ENCODE assay signal across 9 cellular contexts in genomic region chr7:80659120-80660055, GRCh38. TPM values are rescaled to one million over a fixed set of nuclear protein-coding genes. Genes with fewer than 3 reads are reported as not detected.
DNase-seq lines count a peak whose midpoint lies in the region; ATAC-seq, FAIRE-seq and TF ChIP-seq lines count a peak whose summit lies in the region.
"Had no signal": no experiment of that assay in that cellular context is flagged by ENCODE, and none has a peak within 500 bp of the region (broad histone marks: within the 10 kb centered on the region; RNA-seq: fewer than 3 reads in every experiment).

No MANE protein-coding gene starts in this region.

- H3K4me2 ChIP-seq in DOHH2 (ENCODE audit: low read length): no peak overlapping the region
- H3K4me2 ChIP-seq in mesenchymal stem cell (ENCODE audit: low read length, poor library complexity, severe bottlenecking): no peak overlapping the region

- peak overlapping the region in 1 of 2 experiments; percentile 72 for H2BK12ac ChIP-seq in mesenchymal stem cell (ENCODE audit: low read length in 2 of 2)

- peak overlapping the region in 1 of 2 experiments; percentile 68 for H3K4ac ChIP-seq in mesenchymal stem cell (ENCODE audit: low read depth in 1 of 2, low read length in 2 of 2)

- H2BK120ac ChIP-seq in mesenchymal stem cell (ENCODE audit: low read depth, low read length): no peak overlapping the region

- H2BK5ac ChIP-seq in mesenchymal stem cell (ENCODE audit: low read depth, low read length, poor library complexity, severe bottlenecking): no peak overlapping the region

- H3K27me3 ChIP-seq in DOHH2 (ENCODE audit: control insufficient read depth, low read length): no peaks in the 10 kb centered on the region
- no peaks in the 10 kb centered on the region for H3K27me3 ChIP-seq in bronchial epithelial cell (ENCODE audit: control insufficient read depth, insufficient read depth, low read length)
- no peaks in the 10 kb centered on the region for H3K27me3 ChIP-seq in mesenchymal stem cell (ENCODE audit: control insufficient read depth in 1 of 2, insufficient read depth in 1 of 2, low read length in 2 of 2)
- H3K27me3 ChIP-seq: SJCRH30 had no signal

- H3K36me3 ChIP-seq in DOHH2 (ENCODE audit: control insufficient read depth, low read length) (no peaks in the 10 kb centered on the region), bronchial epithelial cell (ENCODE audit: control insufficient read depth, insufficient read depth, low read length) (no peaks in the 10 kb centered on the region), mesenchymal stem cell (ENCODE audit: control insufficient read depth in 1 of 2, insufficient read depth in 2 of 2, low read depth in 1 of 2, low read length in 2 of 2) (peaks cover 0 to 4% of the 10 kb centered on the region in 2 experiments)
- H3K36me3 ChIP-seq: SJCRH30 had no signal

- no peak overlapping the region for H2BK15ac ChIP-seq in mesenchymal stem cell (ENCODE audit: low read depth, poor library complexity, severe bottlenecking)

- H4K8ac ChIP-seq in mesenchymal stem cell (ENCODE audit: low read length): no peak overlapping the region

- DNase-seq in H4 (ENCODE audit: low spot score): peak; percentile 50
- DNase-seq in NCI-H2227 (lab: John Stamatoyannopoulos, UW; ENCODE audit: unreplicated experiment): peak; percentile 58
- DNase-seq in bronchial epithelial cell (ENCODE audit: low read depth): peak; percentile 35
- peak; percentile 38 for DNase-seq in mesenchymal stem cell
- no peak for DNase-seq in 8988T
- no peak for DNase-seq in GOT3 (lab: John Stamatoyannopoulos, UW)

- H2AFZ ChIP-seq in mesenchymal stem cell (ENCODE audit: low read depth, low read length): no peak overlapping the region

- no peaks in the 10 kb centered on the region for H3K79me2 ChIP-seq in DOHH2 (ENCODE audit: control insufficient read depth, low read length)

- no peak overlapping the region for H3K4me3 ChIP-seq in DOHH2 (ENCODE audit: low read length)
- no peak overlapping the region for H3K4me3 ChIP-seq in bronchial epithelial cell (ENCODE audit: low read depth, low read length)
- no peak overlapping the region for H3K4me3 ChIP-seq in mesenchymal stem cell (ENCODE audit: insufficient read depth in 1 of 2, low read depth in 1 of 2, low read length in 2 of 2)
- H3K4me3 ChIP-seq: SJCRH30 had no signal

- H3K23ac ChIP-seq in mesenchymal stem cell (ENCODE audit: low read length in 2 of 2): no peak overlapping the region

- FAIRE-seq in bronchial epithelial cell (lab: Jason Lieb, UNC): no peak

- no peaks in the 10 kb centered on the region for H3K9me2 ChIP-seq in DOHH2 (replicated peaks; ENCODE audit: control insufficient read depth, low read length)

- no peak for ATAC-seq in HG02759 (IDR thresholded peaks at IDR 0.05; ENCODE audit: unreplicated experiment)

- peak overlapping the region in 1 of 2 experiments; percentile 62 for H3K18ac ChIP-seq in mesenchymal stem cell (ENCODE audit: low read depth in 1 of 2, low read length in 2 of 2)

- no CpG with 5 or more reads among the region's 3 CpGs for WGBS in mesenchymal stem cell

- peak overlapping the region; percentile 75 for H3K9ac ChIP-seq in mesenchymal stem cell (ENCODE audit: low read length)

- no peaks in the 10 kb centered on the region for H3F3A ChIP-seq in DOHH2 (ENCODE audit: control insufficient read depth, insufficient read depth)

- H4K20me1 ChIP-seq in DOHH2 (ENCODE audit: control insufficient read depth, insufficient read depth, low read depth, low read length): no peaks in the 10 kb centered on the region

- no peak overlapping the region for H2AK5ac ChIP-seq in mesenchymal stem cell (ENCODE audit: low read length, severe bottlenecking)

- no peaks in the 10 kb centered on the region for H3K4me1 ChIP-seq in DOHH2 (ENCODE audit: control insufficient read depth, low read length)
- H3K4me1 ChIP-seq in mesenchymal stem cell (ENCODE audit: control insufficient read depth, insufficient read depth, low read depth, low read length): no peaks in the 10 kb centered on the region

- H3K14ac ChIP-seq in mesenchymal stem cell (ENCODE audit: low read length in 2 of 2): no peak overlapping the region

- no peak overlapping the region for H3K27ac ChIP-seq in DOHH2 (ENCODE audit: low read depth, low read length)
- H3K27ac ChIP-seq in mesenchymal stem cell (ENCODE audit: low read length, poor library complexity, severe bottlenecking): no peak overlapping the region
- H3K27ac ChIP-seq: SJCRH30 had no signal

- H3K79me1 ChIP-seq in mesenchymal stem cell (replicated peaks; ENCODE audit: low read length, poor library complexity, severe bottlenecking): no peaks in the 10 kb centered on the region

- H4K91ac ChIP-seq in mesenchymal stem cell (ENCODE audit: low read length): no peak overlapping the region

- peak; percentile 64 for TF ChIP-seq CTCF in DOHH2 (IDR thresholded peaks at IDR 0.05; ENCODE audit: low read depth, low read length, poor library complexity, severe bottlenecking)
- peak; percentile 12 for TF ChIP-seq CTCF in bronchial epithelial cell (IDR thresholded peaks at IDR 0.05; ENCODE audit: insufficient read depth, low read length, severe bottlenecking)

- no peaks in the 10 kb centered on the region for H3K9me3 ChIP-seq in DOHH2 (ENCODE audit: control insufficient read depth, insufficient read depth, low read length)
- H3K9me3 ChIP-seq in mesenchymal stem cell (ENCODE audit: control insufficient read depth, low read length): no peaks in the 10 kb centered on the region
- H3K9me3 ChIP-seq: SJCRH30 had no signal

RNA-seq across cellular contexts. Expression of gene CD36, which starts 20.9 kb away (rescaled TPM):
- 1.2 and 5.2 TPM in 2 replicates for total RNA-seq in H4 (2014; rRNA removed; shearing (Covaris generic))
- 1.3 and 11.9 TPM in 2 replicates for total RNA-seq in bronchial epithelial cell
- 50.5 TPM for polyA plus RNA-seq in mesenchymal stem cell (2013, experiment 1 of 2)
- 53.0 TPM for polyA plus RNA-seq in mesenchymal stem cell (2013, experiment 2 of 2)

Comparison
In these comparisons a context has a peak if more than half of its experiments do, and no peak if none do; other contexts are left out.
1. DNase-seq: peak in H4 (single experiment), NCI-H2227 (single experiment), bronchial epithelial cell (single experiment) and mesenchymal stem cell (single experiment); none in 8988T (single experiment) and GOT3 (single experiment).